Comparison of ENCODE assay signal across 18 cellular contexts in the genomic region with DNA sequence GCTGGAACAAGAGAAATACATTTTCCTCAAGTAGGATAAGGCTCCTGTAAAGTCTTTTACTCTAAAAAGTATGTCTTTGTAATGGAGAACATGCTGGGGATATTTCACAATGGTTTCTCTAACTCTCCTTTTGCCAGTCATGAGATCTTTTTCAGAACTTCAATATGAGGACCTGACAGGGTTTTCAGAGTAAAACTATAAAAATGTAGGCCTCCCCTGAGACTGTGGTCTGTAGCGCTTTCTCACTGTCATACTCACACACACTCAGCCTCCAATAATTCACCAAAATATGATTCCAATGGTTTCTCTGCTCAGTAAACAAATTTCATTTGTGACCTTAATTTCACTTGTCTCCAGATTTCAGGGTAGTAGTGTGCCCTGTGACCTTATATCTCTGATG.
DNase-seq lines count a peak whose midpoint lies in the region; ATAC-seq and TF ChIP-seq lines count a peak whose summit lies in the region.
"Had no signal": no experiment of that assay in that cellular context is flagged by ENCODE, and none has a peak within 500 bp of the region (broad histone marks: within the 10 kb centered on the region; RNA-seq: fewer than 3 reads in every experiment).

No MANE protein-coding gene starts in this region.

- H3K4me1 ChIP-seq in GM23248 (ENCODE audit: insufficient read depth) (no peaks in the 10 kb centered on the region), breast epithelium (no peaks in the 10 kb centered on the region)
- H3K4me1 ChIP-seq: BE2C had no signal

- no peak for ATAC-seq in HG03025 (IDR thresholded peaks at IDR 0.05; ENCODE audit: low FRiP score, unreplicated experiment)
- ATAC-seq: Right ventricle myocardium inferior had no signal

- H3K4me3 ChIP-seq in GM23248 (no peak overlapping the region), breast epithelium (no peak overlapping the region), dorsolateral prefrontal cortex (no peak overlapping the region)
- H3K4me3 ChIP-seq: SJSA1 had no signal

- TF ChIP-seq POLR2A in breast epithelium (IDR thresholded peaks at IDR 0.05), result no peak

- H3F3A ChIP-seq in GM23248 (ENCODE audit: insufficient read depth), result no peaks in the 10 kb centered on the region

- H3K36me3 ChIP-seq in GM23248 (ENCODE audit: low read depth), result no peaks in the 10 kb centered on the region
- H3K36me3 ChIP-seq in breast epithelium, result no peaks in the 10 kb centered on the region
- H3K36me3 ChIP-seq: BE2C, SJSA1 had no signal

- H4K20me1 ChIP-seq in GM23248 (ENCODE audit: insufficient read depth), result no peaks in the 10 kb centered on the region

- no peaks in the 10 kb centered on the region for H3K79me2 ChIP-seq in GM23248 (ENCODE audit: insufficient read depth)

- WGBS in GM23248 (ENCODE audit: low coverage in 1 of 2, low lambda C conversion rate in 2 of 2, missing lambda C conversion rate in 2 of 2), 2 experiments, result 92 to 94% methylated on average over 1 of the region's 1 CpG

- no peak overlapping the region for H3K4me2 ChIP-seq in GM23248 (ENCODE audit: unreplicated experiment)

- H3K9me3 ChIP-seq in GM23248 (ENCODE audit: low read depth), result no peaks in the 10 kb centered on the region
- peaks cover 11 to 12% of the 10 kb centered on the region in 2 donors for H3K9me3 ChIP-seq in breast epithelium
- H3K9me3 ChIP-seq: BE2C, SJSA1 had no signal

- TF ChIP-seq CTCF in breast epithelium (IDR thresholded peaks at IDR 0.05) (no peak), dorsolateral prefrontal cortex (IDR thresholded peaks at IDR 0.05 in 54 of 56, conservative IDR thresholded peaks at IDR 0.05 in 2 of 56; ENCODE audit: low read depth in 1 of 56, partially characterized antibody in 56 of 56) (no peak)

- H3K27ac ChIP-seq in GM23248 (no peak overlapping the region), breast epithelium (peak overlapping the region in 1 of 2 donors; percentile 52), dorsolateral prefrontal cortex (no peak overlapping the region)
- H3K27ac ChIP-seq: SJSA1 had no signal

- DNase-seq in GM23248 (peak; percentile 7), astrocyte of the hippocampus (ENCODE audit: low read depth, low spot score) (peak; percentile 6), hepatic stellate cell (ENCODE audit: low spot score) (peak; percentile 3), stromal cell of bone marrow (ENCODE audit: low read depth) (peak; percentile 64), breast epithelium (ENCODE audit: low spot score in 2 of 2) (no peak), dorsolateral prefrontal cortex (no peak)
- DNase-seq: BE2C, DMS53, GDM1, H7, KBM-7, NCI-H1105 treated with DMSO at 0.1 percent for 48 hours, NCI-H2029 treated with DMSO at 0.1 percent for 48 hours, NCI-H446, NCI-H526 had no signal

- in situ Hi-C loops in GM23248 (cut with MboI), result no loop called here

- H3K27me3 ChIP-seq in GM23248 (replicated peaks; ENCODE audit: insufficient read depth), result no peaks in the 10 kb centered on the region
- no peaks in the 10 kb centered on the region for H3K27me3 ChIP-seq in breast epithelium
- no peaks in the 10 kb centered on the region for H3K27me3 ChIP-seq in dorsolateral prefrontal cortex
- H3K27me3 ChIP-seq: BE2C, SJSA1 had no signal

- H3K9me2 ChIP-seq in GM23248 (ENCODE audit: insufficient read depth), result no peaks in the 10 kb centered on the region

- intact Hi-C loops in breast epithelium (cut with DNase I; ENCODE audit: low total_unique reads), result no loop called here
- intact Hi-C loops in dorsolateral prefrontal cortex (cut with DNase I), result no loop called here

- no peak overlapping the region for H2AFZ ChIP-seq in GM23248

- H3K9ac ChIP-seq in GM23248, result no peak overlapping the region

Comparison
In these comparisons a context has a peak if more than half of its experiments do, and no peak if none do; other contexts are left out.
1. DNase-seq: peak in GM23248 (single experiment), astrocyte of the hippocampus (single experiment), hepatic stellate cell (single experiment) and stromal cell of bone marrow (single experiment); none in breast epithelium (0 of 2) and dorsolateral prefrontal cortex (0 of 10).